ENCODE assay signal across 11 cellular contexts in genomic region chr18:36321636-36322407, GRCh38. TPM values are rescaled to one million over a fixed set of nuclear protein-coding genes. Genes with fewer than 3 reads are reported as not detected.
DNase-seq lines count a peak whose midpoint lies in the region; ATAC-seq, FAIRE-seq and TF ChIP-seq lines count a peak whose summit lies in the region.
"Had no signal": no experiment of that assay in that cellular context is flagged by ENCODE, and none has a peak within 500 bp of the region (broad histone marks: within the 10 kb centered on the region; RNA-seq: fewer than 3 reads in every experiment).

No MANE protein-coding gene starts in this region.

- TF ChIP-seq CTCF in coronary artery (IDR thresholded peaks at IDR 0.05): no peak
- no peak for TF ChIP-seq CTCF in kidney (IDR thresholded peaks at IDR 0.05; ENCODE audit: borderline replicate concordance, extremely low read depth, insufficient read depth)

- H3K36me3 ChIP-seq in kidney (ENCODE audit: control insufficient read depth in 1 of 2, insufficient read depth in 2 of 2, low read length in 2 of 2): no peaks in the 10 kb centered on the region

- no peak overlapping the region for H3K4me3 ChIP-seq in coronary artery
- H3K4me3 ChIP-seq in kidney (ENCODE audit: low read length in 2 of 2): no peak overlapping the region

- H3K9me3 ChIP-seq in kidney (ENCODE audit: control insufficient read depth in 1 of 2, low read length in 2 of 2): no peaks in the 10 kb centered on the region

- peaks cover 0 to 6% of the 10 kb centered on the region in 2 donors for H3K4me1 ChIP-seq in kidney (ENCODE audit: control insufficient read depth in 1 of 2, insufficient read depth in 1 of 2, low read depth in 1 of 2, low read length in 2 of 2)

- no peak for FAIRE-seq in kidney (lab: Jason Lieb, UNC)

- H3K27ac ChIP-seq in coronary artery (no peak overlapping the region), kidney (ENCODE audit: low read depth in 2 of 2, low read length in 2 of 2) (no peak overlapping the region)

- no peak for ATAC-seq in sciatic nerve
- no peak for ATAC-seq in GM19463 (IDR thresholded peaks at IDR 0.05; ENCODE audit: unreplicated experiment)

- intact Hi-C loops in kidney (cut with DNase I) (no loop called here), sciatic nerve (cut with DNase I) (no loop called here)

- in situ Hi-C loops in ACHN (cut with HindIII; ENCODE audit: low pct_ligation_motif_present, low pct_unique_long_range_greater_than_20kb, low sequenced_read_pairs): no loop called here

- peak; percentile 58 for DNase-seq in ACHN
- DNase-seq in LHCN-M2 (ENCODE audit: low read depth): peak; percentile 92
- DNase-seq in coronary artery (ENCODE audit: low spot score): peak; percentile 40
- peak; percentile 71 for DNase-seq in kidney
- no peak for DNase-seq in effector CD8-positive, alpha-beta T cell (lab: John Stamatoyannopoulos, UW)
- DNase-seq in sciatic nerve (ENCODE audit: low spot score): no peak
- DNase-seq in mesenteric fat pad (ENCODE audit: low spot score): no peak
- DNase-seq: activated naive CD4-positive, alpha-beta T cell; occipital lobe had no signal

- no peak overlapping the region for H3K9ac ChIP-seq in kidney (ENCODE audit: low read length in 2 of 2)

RNA-seq across cellular contexts. Expression of gene FHOD3, which starts 24.3 kb away (rescaled TPM):
- total RNA-seq in LHCN-M2 (2014; rRNA removed) (8.5 and 8.7 TPM in 2 replicates), kidney (21.5 TPM), sciatic nerve (33.3 TPM), mesenteric fat pad (5.4 TPM)
- 3.3 TPM for polyA plus RNA-seq in LHCN-M2 (2012)
- 28.0 TPM for polyA plus RNA-seq in kidney (ENCODE audit: insufficient read depth, low read depth, low replicate concordance)
- total RNA-seq: T-helper 2 cell treated with Interferon-gamma antibody and Interleukin-4, amounts not matched to agents 100 ng/mL and 5 ng/mL, for 36 hours had no signal

Comparison
In these comparisons a context has a peak if more than half of its experiments do, and no peak if none do; other contexts are left out.
1. DNase-seq: peak in ACHN (single experiment), LHCN-M2 (single experiment), coronary artery (single experiment) and kidney (single experiment); none in effector CD8-positive, alpha-beta T cell (single experiment), sciatic nerve (single experiment) and mesenteric fat pad (single experiment).